In the genomic region with DNA sequence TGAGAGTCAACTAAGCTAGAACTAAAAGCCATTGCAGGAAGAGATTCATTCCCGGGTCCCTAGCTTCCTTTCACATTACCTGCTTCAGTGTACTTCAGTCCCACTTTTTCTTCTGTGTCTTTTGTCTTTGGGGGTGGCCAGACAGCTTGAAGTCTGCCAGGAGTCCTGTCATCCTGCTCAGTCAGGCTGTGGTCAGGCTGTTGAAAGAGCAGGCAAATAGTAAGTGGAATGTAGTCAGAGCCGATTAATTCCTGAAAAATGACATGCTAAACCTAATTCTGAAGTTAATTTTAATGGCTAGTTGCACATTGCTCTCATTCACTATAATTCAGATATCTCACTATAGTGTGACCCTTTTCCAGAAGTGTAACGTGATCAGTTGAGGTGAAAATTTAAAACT, we compare ENCODE assay signal across 14 cellular contexts.
DNase-seq lines count a peak whose midpoint lies in the region; ATAC-seq, FAIRE-seq and TF ChIP-seq lines count a peak whose summit lies in the region.
"Had no signal": no experiment of that assay in that cellular context is flagged by ENCODE, and none has a peak within 500 bp of the region (broad histone marks: within the 10 kb centered on the region; RNA-seq: fewer than 3 reads in every experiment).

No MANE protein-coding gene starts in this region.

- H4K20me1 ChIP-seq in fibroblast of lung (ENCODE audit: control insufficient read depth, extremely low read depth, insufficient read depth, low read length) = no peaks in the 10 kb centered on the region

- H3K79me2 ChIP-seq in fibroblast of lung (ENCODE audit: control insufficient read depth, insufficient read depth, low read length) = peaks cover 55% of the 10 kb centered on the region

- H3K27me3 ChIP-seq in fibroblast of lung (ENCODE audit: control insufficient read depth, insufficient read depth, low read length) = no peaks in the 10 kb centered on the region

- H3K4me3 ChIP-seq in fibroblast of lung (replicated peaks in 1 of 4; ENCODE audit: control extremely low read depth in 1 of 4, insufficient read depth in 1 of 4, low read depth in 3 of 4, low read length in 4 of 4) (peak overlapping the region in 1 of 4 experiments; percentile 5), retinal pigment epithelial cell (ENCODE audit: low read length) (no peak overlapping the region)
- H3K4me3 ChIP-seq: spleen had no signal

- no peak overlapping the region for H2AFZ ChIP-seq in fibroblast of lung (ENCODE audit: low read length)

- H3K4me1 ChIP-seq in fibroblast of lung (ENCODE audit: control insufficient read depth, extremely low read depth, insufficient read depth, low read length) = peaks cover 20% of the 10 kb centered on the region

- peak overlapping the region; percentile 1 for H3K4me2 ChIP-seq in fibroblast of lung (ENCODE audit: extremely low read depth, insufficient read depth, low read length)

- TF ChIP-seq CTCF in fibroblast of lung (conservative IDR thresholded peaks at IDR 0.05 in 1 of 2, IDR thresholded peaks at IDR 0.05 in 1 of 2; ENCODE audit: low read depth in 1 of 2, low read length in 2 of 2) (no peak), retinal pigment epithelial cell (conservative IDR thresholded peaks at IDR 0.05; ENCODE audit: low read depth, low read length) (no peak)

- H3K27ac ChIP-seq in fibroblast of lung (ENCODE audit: insufficient read depth, low read length) = peak overlapping the region; percentile 20
- H3K27ac ChIP-seq: spleen had no signal

- H3K36me3 ChIP-seq in fibroblast of lung (ENCODE audit: control insufficient read depth, insufficient read depth, low read length) = peaks cover 2% of the 10 kb centered on the region
- H3K36me3 ChIP-seq: spleen had no signal

- H3K9me3 ChIP-seq in fibroblast of lung (ENCODE audit: control insufficient read depth, insufficient read depth, low read depth, low read length) = no peaks in the 10 kb centered on the region
- H3K9me3 ChIP-seq: spleen had no signal

- no peak overlapping the region for H3K9ac ChIP-seq in fibroblast of lung (ENCODE audit: insufficient read depth, low read length)

- peak; percentile 76 for FAIRE-seq in RCC 7860 (lab: Jason Lieb, UNC)

- no peak for ATAC-seq in GM21723 (IDR thresholded peaks at IDR 0.05; ENCODE audit: unreplicated experiment)
- ATAC-seq: HCT116 had no signal

- DNase-seq in ELR (ENCODE audit: low read depth) = peak; percentile 68
- DNase-seq in RCC 7860 (ENCODE audit: low spot score) = peak; percentile 50
- DNase-seq in fibroblast of lung (ENCODE audit: low read depth in 2 of 2) = peak; percentile 71 to 84
- peak; percentile 62 for DNase-seq in retinal pigment epithelial cell (ENCODE audit: low read depth)
- no peak for DNase-seq in KG1 (lab: John Stamatoyannopoulos, UW)
- DNase-seq in activated naive CD4-positive, alpha-beta T cell (lab: John Stamatoyannopoulos, UW) = no peak
- DNase-seq in T-helper 1 cell = no peak
- DNase-seq: activated naive CD8-positive, alpha-beta T cell treated with anti-CD3 and anti-CD28 coated beads for 36 hours; CD4-positive, alpha-beta T cell; endodermal cell; NCI-H2081 treated with DMSO at 0.1 percent for 48 hours; spleen had no signal

Comparison
In these comparisons a context has a peak if more than half of its experiments do, and no peak if none do; other contexts are left out.
1. DNase-seq: peak in ELR (single experiment), RCC 7860 (single experiment), fibroblast of lung (2 of 2) and retinal pigment epithelial cell (single experiment); none in KG1 (single experiment), activated naive CD4-positive, alpha-beta T cell (0 of 4) and T-helper 1 cell (0 of 5).